ENCODE assay signal across 17 cellular contexts in the genomic region with DNA sequence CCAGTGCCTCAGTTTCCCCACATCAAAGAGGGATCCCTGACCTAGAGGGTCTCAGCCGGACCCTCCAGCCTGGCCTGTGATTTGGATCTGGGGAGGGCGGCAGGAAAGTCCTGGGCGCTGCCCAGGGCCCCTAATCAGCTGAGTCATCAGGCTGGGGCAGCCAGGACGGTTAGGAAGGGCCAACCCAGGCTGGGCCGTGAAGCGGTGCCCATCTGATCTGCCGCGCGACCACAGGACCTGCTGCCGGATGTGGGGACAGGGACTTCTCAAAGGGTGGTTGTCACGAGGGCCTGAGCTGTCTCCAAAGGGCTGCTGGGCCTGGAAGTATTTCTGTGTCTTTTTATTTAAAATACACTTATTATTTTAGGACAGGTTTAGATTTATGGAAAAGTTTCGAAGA. TPM values are rescaled to one million over a fixed set of nuclear protein-coding genes. Genes with fewer than 3 reads are reported as not detected.
A peak's percentile ranks its signal among the peaks of the same experiment; 100 is the strongest.
DNase-seq lines count a peak whose midpoint lies in the region; ATAC-seq and TF ChIP-seq lines count a peak whose summit lies in the region.
"Had no signal": no experiment of that assay in that cellular context is flagged by ENCODE, and none has a peak within 500 bp of the region (broad histone marks: within the 10 kb centered on the region; RNA-seq: fewer than 3 reads in every experiment).

No MANE protein-coding gene starts in this region.

- peaks cover 26% of the 10 kb centered on the region for H3K27me3 Mint-ChIP-seq in T-helper 17 cell

- 41 to 75% (median 48%) methylated on average over 2 to 12 of the region's 12 CpGs for WGBS in stomach, 5 donors

- H3K27me3 ChIP-seq in lower lobe of right lung (ENCODE audit: low read depth) (peaks cover 14% of the 10 kb centered on the region), brain microvascular endothelial cell (replicated peaks) (peaks cover 3% of the 10 kb centered on the region), stomach (peaks cover 0 to 31% (median 0%) of the 10 kb centered on the region in 3 donors)

- intact Hi-C loops in lower lobe of right lung (cut with DNase I) (no loop called here), stomach (cut with DNase I; ENCODE audit: low total_unique reads) (no loop called here)

- no peaks in the 10 kb centered on the region for H3K9me3 ChIP-seq in T-helper 17 cell (ENCODE audit: control insufficient read depth, low read length, poor library complexity, severe bottlenecking)
- no peaks in the 10 kb centered on the region for H3K9me3 ChIP-seq in lower lobe of right lung
- no peaks in the 10 kb centered on the region for H3K9me3 ChIP-seq in stomach
- H3K9me3 ChIP-seq: BE2C, heart left ventricle, transverse colon had no signal

- H3K36me3 ChIP-seq in lower lobe of right lung (no peaks in the 10 kb centered on the region), brain microvascular endothelial cell (replicated peaks) (no peaks in the 10 kb centered on the region), stomach (no peaks in the 10 kb centered on the region)
- H3K36me3 ChIP-seq: BE2C, heart left ventricle, transverse colon had no signal

- DNase-seq in AML-193 (lab: John Stamatoyannopoulos, UW) (peak; percentile 61 to 67), KG1 (lab: John Stamatoyannopoulos, UW) (peak; percentile 49), T-helper 17 cell (no peak), lower lobe of right lung (peak; percentile 50), brain microvascular endothelial cell (no peak), stomach (no peak), activated gamma-delta T cell (lab: John Stamatoyannopoulos, UW) (no peak), NCI-H1092 treated with DMSO at 0.1 percent for 48 hours (lab: John Stamatoyannopoulos, UW) (no peak)
- DNase-seq: BE2C, cerebellar nuclear complex, DND-41, NCI-H1694, NCI-H526 treated with DMSO at 0.1 percent for 48 hours, transverse colon had no signal

- no peak overlapping the region for H3K27ac Mint-ChIP-seq in T-helper 17 cell

- no peaks in the 10 kb centered on the region for H3K4me1 Mint-ChIP-seq in T-helper 17 cell

- ATAC-seq in T-helper 17 cell (peak; percentile 32), lower lobe of right lung (peak; percentile 5 to 13)
- ATAC-seq: GM12878, heart left ventricle had no signal

- no peak for TF ChIP-seq POLR2A in stomach (IDR thresholded peaks at IDR 0.05)

- no peak overlapping the region for H3K4me3 ChIP-seq in lower lobe of right lung
- H3K4me3 ChIP-seq in brain microvascular endothelial cell (ENCODE audit: low read depth, low read length), result no peak overlapping the region
- H3K4me3 ChIP-seq in stomach, result no peak overlapping the region
- H3K4me3 ChIP-seq: GM12878, heart left ventricle, transverse colon had no signal

- no peak for TF ChIP-seq EP300 in stomach (IDR thresholded peaks at IDR 0.05)

- no peak overlapping the region for H3K4me3 Mint-ChIP-seq in T-helper 17 cell

- no peaks in the 10 kb centered on the region for H3K4me1 ChIP-seq in lower lobe of right lung
- peaks cover 0 to 17% (median 7%) of the 10 kb centered on the region in 4 donors for H3K4me1 ChIP-seq in stomach
- H3K4me1 ChIP-seq: BE2C, heart left ventricle, transverse colon had no signal

- H3K36me3 Mint-ChIP-seq in T-helper 17 cell (ENCODE audit: low read depth), result no peaks in the 10 kb centered on the region

- TF ChIP-seq CTCF in lower lobe of right lung (IDR thresholded peaks at IDR 0.05) (no peak), brain microvascular endothelial cell (IDR thresholded peaks at IDR 0.05; ENCODE audit: low read depth, low read length, missing control alignments) (no peak), stomach (IDR thresholded peaks at IDR 0.05) (no peak)

- in situ Hi-C loops in brain microvascular endothelial cell (cut with HindIII; ENCODE audit: low pct_ligation_motif_present, low sequenced_read_pairs), result no loop called here

- H3K27ac ChIP-seq in lower lobe of right lung (no peak overlapping the region), brain microvascular endothelial cell (no peak overlapping the region), stomach (no peak overlapping the region)
- H3K27ac ChIP-seq: heart left ventricle, transverse colon had no signal

RNA-seq across cellular contexts. Expression of gene TPSAB1, which starts 4.4 kb away (rescaled TPM):
- total RNA-seq in T-helper 17 cell (not detected), lower lobe of right lung (103 TPM), stomach (100 to 1,000 TPM in 3 of 5 donors, 10 to 100 TPM in 2; 15.4 to 202 (median 110) TPM)
- 100 to 1,000 TPM in 1 of 3 donors, 10 to 100 TPM in 2; 16.9 to 115 (median 32.1) TPM for polyA plus RNA-seq in stomach
- total RNA-seq: GM12878, pulmonary artery endothelial cell had no signal

RNA-seq across cellular contexts. Expression of gene TPSD1, which starts 11.0 kb away (rescaled TPM):
- total RNA-seq in T-helper 17 cell, result not detected
- 9.6 TPM for total RNA-seq in lower lobe of right lung
- total RNA-seq in stomach, result 1 to 10 TPM in 1 of 5 donors, not detected in 4; 7.6 TPM
- polyA plus RNA-seq in stomach, result 1 to 10 TPM in 2 of 3 donors, under 1 TPM in 1; 0.70 to 6.4 (median 2.6) TPM
- total RNA-seq: GM12878, pulmonary artery endothelial cell had no signal
- polyA plus RNA-seq: GM12878 had no signal

RNA-seq across cellular contexts. Expression of gene TPSB2, which starts 14.9 kb away (rescaled TPM):
- total RNA-seq in T-helper 17 cell (not detected), lower lobe of right lung (168 TPM), stomach (100 to 1,000 TPM in 2 of 5 donors, 10 to 100 TPM in 1, 1 to 10 TPM in 1, not detected in 1; 1.8 to 158 (median 70.5) TPM)
- polyA plus RNA-seq in stomach, result 100 to 1,000 TPM in 1 of 3 donors, 10 to 100 TPM in 2; 19.0 to 164 (median 47.9) TPM
- total RNA-seq: GM12878, pulmonary artery endothelial cell had no signal
- polyA plus RNA-seq: GM12878 had no signal

RNA-seq across cellular contexts. Expression of gene TPSG1, which starts 19.8 kb away (rescaled TPM):
- not detected for total RNA-seq in T-helper 17 cell
- total RNA-seq in lower lobe of right lung, result 2.9 TPM
- 10 to 100 TPM in 1 of 5 donors, not detected in 4; 22.9 TPM for total RNA-seq in stomach
- polyA plus RNA-seq in stomach, result 1 to 10 TPM in 1 of 3 donors, under 1 TPM in 1, not detected in 1; 0.10 to 1.2 TPM
- total RNA-seq: GM12878, heart left ventricle, pulmonary artery endothelial cell had no signal
- polyA plus RNA-seq: GM12878, heart left ventricle had no signal

Comparison
In these comparisons a context has a peak if more than half of its experiments do, and no peak if none do; other contexts are left out.
1. DNase-seq: peak in AML-193 (2 of 2), KG1 (single experiment) and lower lobe of right lung (single experiment); none in T-helper 17 cell (0 of 3), brain microvascular endothelial cell (single experiment), stomach (single experiment), activated gamma-delta T cell (single experiment) and NCI-H1092 treated with DMSO at 0.1 percent for 48 hours (single experiment).
2. RNA of gene TPSAB1, which starts 4.4 kb away (total RNA-seq): 15.4 to 202 TPM in stomach and 103 TPM in lower lobe of right lung (single experiment); not detected in T-helper 17 cell; every median in the first group is over 10 times any median in the second.